10 cellular contexts compared by ENCODE assay signal in genomic region chr4:24642941-24643628, GRCh38. TPM values are rescaled to one million over a fixed set of nuclear protein-coding genes. Genes with fewer than 3 reads are reported as not detected.
DNase-seq lines count a peak whose midpoint lies in the region; ATAC-seq and TF ChIP-seq lines count a peak whose summit lies in the region.
"Had no signal": no experiment of that assay in that cellular context is flagged by ENCODE, and none has a peak within 500 bp of the region (broad histone marks: within the 10 kb centered on the region; RNA-seq: fewer than 3 reads in every experiment).

No MANE protein-coding gene starts in this region.

- H3K4me1 ChIP-seq in colonic mucosa (peaks cover 11% of the 10 kb centered on the region), mesodermal cell (ENCODE audit: control insufficient read depth, insufficient read depth, low read length, poor library complexity, severe bottlenecking) (peaks cover 10% of the 10 kb centered on the region)

- H3K4me3 ChIP-seq in colonic mucosa (no peak overlapping the region), mesodermal cell (ENCODE audit: extremely low read depth, insufficient read depth, low read length, poor library complexity, severe bottlenecking) (no peak overlapping the region)

- 83% methylated on average over 2 of the region's 5 CpGs; no CpG with 5 or more reads in 1 of the 2 experiments for WGBS in mesodermal cell (ENCODE audit: insufficient coverage in 2 of 2), 2 experiments

- intact Hi-C loops in colonic mucosa (cut with DNase I) = no loop called here

- DNase-seq in ELR (ENCODE audit: low read depth) (peak; percentile 74), colonic mucosa (peak; percentile 16), left lobe of liver (ENCODE audit: low spot score) (no peak), NCI-H446 treated with DMSO at 0.1 percent for 48 hours (lab: John Stamatoyannopoulos, UW) (no peak), cortex of kidney (lab: John Stamatoyannopoulos, UW) (no peak)
- DNase-seq: activated effector memory CD4-positive, alpha-beta T cell treated with Interleukin-2 at 50 U/mL for 16 hours; GDM1 had no signal

- H3K27ac ChIP-seq in colonic mucosa = peak overlapping the region; percentile 29
- peak overlapping the region; percentile 82 for H3K27ac ChIP-seq in mesodermal cell (ENCODE audit: low read depth, low read length, severe bottlenecking)

- no peaks in the 10 kb centered on the region for H3K27me3 ChIP-seq in colonic mucosa

- no peak overlapping the region for H3K9ac ChIP-seq in colonic mucosa (ENCODE audit: low read depth in 2 of 2, low read length in 2 of 2)

- TF ChIP-seq CTCF in colonic mucosa (IDR thresholded peaks at IDR 0.05) = no peak

- H3K36me3 ChIP-seq in colonic mucosa (no peaks in the 10 kb centered on the region), mesodermal cell (ENCODE audit: control insufficient read depth, insufficient read depth, low read length) (no peaks in the 10 kb centered on the region)

- ATAC-seq in HG03175 (IDR thresholded peaks at IDR 0.05; ENCODE audit: unreplicated experiment) (peak; percentile 81), left lobe of liver (no peak), GM21786 (IDR thresholded peaks at IDR 0.05; ENCODE audit: unreplicated experiment) (no peak)

- H3K9me3 ChIP-seq in colonic mucosa (no peaks in the 10 kb centered on the region), mesodermal cell (ENCODE audit: control insufficient read depth, low read length) (no peaks in the 10 kb centered on the region)

RNA-seq across cellular contexts. Expression of gene DHX15, which starts 58.7 kb away (rescaled TPM):
- total RNA-seq in colonic mucosa (100 to 1,000 TPM; 135 to 149 TPM), left lobe of liver (29.2 TPM)
- 132 TPM for polyA plus RNA-seq in mesodermal cell (2013, experiment 1 of 2)
- 131 TPM for polyA plus RNA-seq in mesodermal cell (2013, experiment 2 of 2)

Comparison
In these comparisons a context has a peak if more than half of its experiments do, and no peak if none do; other contexts are left out.
1. DNase-seq: peak in ELR (single experiment) and colonic mucosa (single experiment); none in left lobe of liver (single experiment), NCI-H446 treated with DMSO at 0.1 percent for 48 hours (single experiment) and cortex of kidney (single experiment).